25 cellular contexts compared by ENCODE assay signal in the genomic region with DNA sequence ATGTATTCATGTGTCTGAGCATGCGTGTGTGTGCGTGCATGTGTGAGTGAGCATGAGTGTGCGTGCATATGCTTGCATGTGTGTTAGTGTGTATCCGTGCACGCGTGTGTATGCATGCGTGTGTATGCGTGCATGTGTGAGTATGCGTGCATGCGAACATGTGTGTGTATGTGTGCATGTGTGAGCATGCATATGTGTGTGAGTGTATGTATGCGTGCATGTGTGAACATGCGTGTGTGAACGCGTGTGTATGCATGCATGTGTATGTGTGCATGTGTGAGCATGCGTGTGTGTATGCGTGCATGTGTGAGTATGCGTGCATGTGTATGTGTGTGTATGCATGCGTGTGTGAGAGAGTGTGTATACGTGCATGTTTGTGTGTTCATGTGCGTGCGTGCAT.
A peak's percentile ranks its signal among the peaks of the same experiment; 100 is the strongest.
DNase-seq lines count a peak whose midpoint lies in the region; ATAC-seq, FAIRE-seq and TF ChIP-seq lines count a peak whose summit lies in the region.
"Had no signal": no experiment of that assay in that cellular context is flagged by ENCODE, and none has a peak within 500 bp of the region (broad histone marks: within the 10 kb centered on the region; RNA-seq: fewer than 3 reads in every experiment).

No MANE protein-coding gene starts in this region.

- no peaks in the 10 kb centered on the region for H4K20me1 ChIP-seq in H9 (ENCODE audit: control insufficient read depth, insufficient read depth, insufficient read length)
- no peaks in the 10 kb centered on the region for H4K20me1 ChIP-seq in GM12878 (ENCODE audit: control insufficient read depth, insufficient read depth)
- H4K20me1 ChIP-seq: BLaER1 had no signal

- no peaks in the 10 kb centered on the region for H3K36me3 Mint-ChIP-seq in H9 (ENCODE audit: insufficient read depth in 1 of 3, low read depth in 3 of 3)
- H3K36me3 Mint-ChIP-seq: CD4-positive, CD25-positive, alpha-beta regulatory T cell; CD8-positive, alpha-beta memory T cell had no signal

- ATAC-seq in GM12878: no peak
- ATAC-seq in GM19035 (IDR thresholded peaks at IDR 0.05; ENCODE audit: unreplicated experiment): no peak
- ATAC-seq: HCT116 had no signal

- H2AK5ac ChIP-seq in H9 (ENCODE audit: insufficient read length, low read length) (no peak overlapping the region), mesenchymal stem cell (ENCODE audit: low read length, severe bottlenecking) (no peak overlapping the region)

- no peak overlapping the region for H3K4me3 Mint-ChIP-seq in H9
- H3K4me3 Mint-ChIP-seq: B cell; CD4-positive, CD25-positive, alpha-beta regulatory T cell; CD8-positive, alpha-beta memory T cell; HFFc6 had no signal

- H3K4me3 ChIP-seq in GM12878 (no peak overlapping the region), mesenchymal stem cell (ENCODE audit: insufficient read depth in 1 of 2, low read depth in 1 of 2, low read length in 2 of 2) (no peak overlapping the region)
- H3K4me3 ChIP-seq: BLaER1 had no signal

- H3K4me2 ChIP-seq in H9 (ENCODE audit: insufficient read depth, insufficient read length, low read length): no peak overlapping the region
- no peak overlapping the region for H3K4me2 ChIP-seq in GM12878 (ENCODE audit: control insufficient read depth, insufficient read depth)
- H3K4me2 ChIP-seq in mesenchymal stem cell (ENCODE audit: low read length, poor library complexity, severe bottlenecking): no peak overlapping the region
- H3K4me2 ChIP-seq: BLaER1 had no signal

- peaks cover 4% of the 10 kb centered on the region; the same call in 1 of the 2 replicates for H3K27me3 Mint-ChIP-seq in H9 (ENCODE audit: low read depth)
- H3K27me3 Mint-ChIP-seq: CD4-positive, CD25-positive, alpha-beta regulatory T cell had no signal

- H2AFZ ChIP-seq in H9 (ENCODE audit: low read length): no peak overlapping the region
- H2AFZ ChIP-seq in GM12878 (ENCODE audit: control insufficient read depth, low read depth, low read length): no peak overlapping the region
- H2AFZ ChIP-seq in mesenchymal stem cell (ENCODE audit: low read depth, low read length): no peak overlapping the region

- H3K23me2 ChIP-seq in H9 (ENCODE audit: insufficient read length, low read depth, low read length, poor library complexity, severe bottlenecking): no peaks in the 10 kb centered on the region

- no peaks in the 10 kb centered on the region for H3K36me3 ChIP-seq in GM12878 (ENCODE audit: control insufficient read depth in 2 of 2, insufficient read depth in 2 of 2, low read length in 1 of 2)
- no peaks in the 10 kb centered on the region for H3K36me3 ChIP-seq in mesenchymal stem cell (ENCODE audit: control insufficient read depth in 1 of 2, insufficient read depth in 2 of 2, low read depth in 1 of 2, low read length in 2 of 2)
- H3K36me3 ChIP-seq: BLaER1 had no signal

- H3K9me3 ChIP-seq in H9 (ENCODE audit: control insufficient read depth, low read depth, low read length) (no peaks in the 10 kb centered on the region), GM12878 (replicated peaks; ENCODE audit: control insufficient read depth, insufficient read depth, low read length) (no peaks in the 10 kb centered on the region; the same call in 2 of the 3 replicates), mesenchymal stem cell (ENCODE audit: control insufficient read depth, low read length) (no peaks in the 10 kb centered on the region)
- H3K9me3 ChIP-seq: BLaER1 had no signal

- no peak for TF ChIP-seq RAD21 in GM12878 (IDR thresholded peaks at IDR 0.05; ENCODE audit: insufficient read depth, low read depth, low read length)

- H3K79me2 ChIP-seq in H9 (ENCODE audit: insufficient read depth, low read length) (no peaks in the 10 kb centered on the region), GM12878 (ENCODE audit: control insufficient read depth, insufficient read depth, low read length) (no peaks in the 10 kb centered on the region)

- WGBS in H9 (ENCODE audit: extremely low coverage, insufficient read length, low lambda C conversion rate): no CpG with 5 or more reads among the region's 21 CpGs
- 86% methylated on average over 19 of the region's 21 CpGs for WGBS in GM12878 (ENCODE audit: insufficient coverage, insufficient replicate concordance, low lambda C conversion rate, missing lambda C conversion rate)
- WGBS in mesenchymal stem cell: 98% methylated on average over 21 of the region's 21 CpGs

- no peaks in the 10 kb centered on the region for H3K27me3 ChIP-seq in H9 (ENCODE audit: insufficient read depth, low read length)
- H3K27me3 ChIP-seq in GM12878 (replicated peaks in 1 of 2; ENCODE audit: control insufficient read depth in 2 of 2, insufficient read depth in 2 of 2, low read length in 1 of 2): no peaks in the 10 kb centered on the region
- H3K27me3 ChIP-seq in mesenchymal stem cell (ENCODE audit: control insufficient read depth in 1 of 2, insufficient read depth in 1 of 2, low read length in 2 of 2): no peaks in the 10 kb centered on the region
- H3K27me3 ChIP-seq: BLaER1 had no signal

- H3K27ac ChIP-seq in H9 (ENCODE audit: insufficient read length, low read depth, low read length): no peak overlapping the region
- H3K27ac ChIP-seq in GM12878 (ENCODE audit: control insufficient read depth, insufficient read depth): no peak overlapping the region
- H3K27ac ChIP-seq in mesenchymal stem cell (ENCODE audit: low read length, poor library complexity, severe bottlenecking): no peak overlapping the region
- H3K27ac ChIP-seq: 22Rv1, BLaER1, C4-2B had no signal

- DNase-seq in activated effector memory CD4-positive, alpha-beta T cell treated with anti-CD3 and anti-CD28 coated beads, Interleukin-2, amount 50 U/mL, for 16 hours: peak; percentile 31
- DNase-seq in activated effector memory CD4-positive, alpha-beta T cell treated with Interleukin-2 at 50 U/mL for 16 hours: no peak
- DNase-seq in H9 (no peak), GM12878 (ENCODE audit: low read depth, low spot score) (no peak), mesenchymal stem cell (no peak), NCI-H526 (lab: John Stamatoyannopoulos, UW) (no peak), HUDEP-2 (lab: John Stamatoyannopoulos, UW; ENCODE audit: unreplicated experiment in 76 of 76) (no peak)
- DNase-seq: CD4-positive, CD25-positive, alpha-beta regulatory T cell; CD8-positive, alpha-beta memory T cell; DMS 273 treated with DMSO at 0.1 percent for 48 hours; DMS79; EL; GDM1; GOT3; H7; HFFc6 had no signal

- H2BK15ac ChIP-seq in H9 (ENCODE audit: low read depth, low read length) (no peak overlapping the region), mesenchymal stem cell (ENCODE audit: low read depth, poor library complexity, severe bottlenecking) (no peak overlapping the region)

- no peak for FAIRE-seq in GM12878 (lab: Jason Lieb, UNC)
- FAIRE-seq: A204.1, D721Med, GM18507 had no signal

- no peaks in the 10 kb centered on the region; a peak in 1 of 5 replicates for H3K9me3 Mint-ChIP-seq in H9

- no peak overlapping the region for H3K4ac ChIP-seq in H9 (ENCODE audit: low read depth, low read length)
- no peak overlapping the region for H3K4ac ChIP-seq in mesenchymal stem cell (ENCODE audit: low read depth in 1 of 2, low read length in 2 of 2)

- no peak for TF ChIP-seq POLR2A in GM12878 (IDR thresholded peaks at IDR 0.05; ENCODE audit: low read depth, low read length)

- BruUV-seq in GM12878 (replicated peaks; lab: Mats Ljungman, UMichigan): no TSS peak

- SMC1A ChIA-PET in GM12878 (lab: Charles Lee; ENCODE audit: uncharacterized antibody, unreplicated experiment): no interaction called here

- H3K18ac ChIP-seq in H9 (ENCODE audit: insufficient read length, low read depth, low read length) (no peak overlapping the region), mesenchymal stem cell (ENCODE audit: low read depth in 1 of 2, low read length in 2 of 2) (no peak overlapping the region)

- H3K27ac Mint-ChIP-seq in H9: no peak overlapping the region
- H3K27ac Mint-ChIP-seq: B cell; CD4-positive, CD25-positive, alpha-beta regulatory T cell; CD8-positive, alpha-beta memory T cell; HFFc6 had no signal

- H3K4me1 ChIP-seq in H9 (ENCODE audit: insufficient read depth, low read length) (0 out of 2 replicates have a peak, but pooled peaks cover 4% of the 10 kb centered on the region), GM12878 (ENCODE audit: control insufficient read depth, insufficient read depth, low read length) (no peaks in the 10 kb centered on the region), mesenchymal stem cell (ENCODE audit: control insufficient read depth, insufficient read depth, low read depth, low read length) (no peaks in the 10 kb centered on the region)
- H3K4me1 ChIP-seq: BLaER1 had no signal

- POLR2A ChIA-PET in GM12878 (lab: Charles Lee): no interaction called here

- H4K5ac ChIP-seq in H9 (ENCODE audit: insufficient read length, low read depth, low read length): no peak overlapping the region

- H4K91ac ChIP-seq in H9 (ENCODE audit: insufficient read length, low read depth, low read length) (no peak overlapping the region), mesenchymal stem cell (ENCODE audit: low read length) (peak overlapping the region; percentile 0)

- TF ChIP-seq EP300 in GM12878 (IDR thresholded peaks at IDR 0.05; ENCODE audit: borderline replicate concordance in 1 of 2, control insufficient read depth in 1 of 2, low read depth in 2 of 2, low read length in 2 of 2): no peak

- no peak overlapping the region for H2BK120ac ChIP-seq in H9 (ENCODE audit: low read depth, low read length, poor library complexity, severe bottlenecking)
- H2BK120ac ChIP-seq in mesenchymal stem cell (ENCODE audit: low read depth, low read length): no peak overlapping the region

- intact Hi-C loops in GM12878 (cut with micrococcal nuclease; ENCODE audit: unreplicated experiment): no loop called here

- CTCF ChIA-PET in GM12878 (lab: Yijun Ruan, JAX): no interaction called here

- H3K9ac ChIP-seq in H9 (ENCODE audit: extremely low read depth, insufficient read length, low read length) (no peak overlapping the region), GM12878 (ENCODE audit: control insufficient read depth, insufficient read depth, low read length) (no peak overlapping the region), mesenchymal stem cell (ENCODE audit: low read length) (no peak overlapping the region)
- H3K9ac ChIP-seq: BLaER1 had no signal

- H4K8ac ChIP-seq in H9 (replicated peaks; ENCODE audit: insufficient read length, low read depth, low read length) (peak overlapping the region; percentile 14), mesenchymal stem cell (ENCODE audit: low read length) (no peak overlapping the region)

- RAD21 ChIA-PET in GM12878 (lab: Charles Lee; ENCODE audit: unreplicated experiment): no interaction called here

- H3K79me1 ChIP-seq in H9 (ENCODE audit: insufficient read depth, low read depth, low read length, poor library complexity, severe bottlenecking): no peaks in the 10 kb centered on the region
- H3K79me1 ChIP-seq in mesenchymal stem cell (replicated peaks; ENCODE audit: low read length, poor library complexity, severe bottlenecking): no peaks in the 10 kb centered on the region

- H3K23ac ChIP-seq in H9 (ENCODE audit: insufficient read length, low read depth, low read length) (peak overlapping the region; percentile 7), mesenchymal stem cell (ENCODE audit: low read length in 2 of 2) (no peak overlapping the region)

- no peak overlapping the region for H2BK20ac ChIP-seq in H9 (ENCODE audit: low read depth, low read length, poor library complexity, severe bottlenecking)

- peaks cover 2 to 3% of the 10 kb centered on the region in 2 experiments for H3K4me1 Mint-ChIP-seq in H9
- H3K4me1 Mint-ChIP-seq: B cell; CD4-positive, CD25-positive, alpha-beta regulatory T cell; CD8-positive, alpha-beta memory T cell had no signal

- no peak overlapping the region for H2BK5ac ChIP-seq in H9 (ENCODE audit: insufficient read length, low read length)
- H2BK5ac ChIP-seq in mesenchymal stem cell (ENCODE audit: low read depth, low read length, poor library complexity, severe bottlenecking): no peak overlapping the region

- no peak for TF ChIP-seq CTCF in H9 (conservative IDR thresholded peaks at IDR 0.05)
- no peak for TF ChIP-seq CTCF in GM12878 (IDR thresholded peaks at IDR 0.05 in 2 of 3, conservative IDR thresholded peaks at IDR 0.05 in 1 of 3; ENCODE audit: control insufficient read depth in 2 of 3, extremely low read depth in 1 of 3, insufficient read depth in 1 of 3, low read depth in 3 of 3, low read length in 3 of 3)

- H3K14ac ChIP-seq in H9 (ENCODE audit: insufficient read depth, low read length) (no peak overlapping the region; the same call in 1 of the 2 replicates), mesenchymal stem cell (ENCODE audit: low read length in 2 of 2) (peak overlapping the region in 1 of 2 experiments; percentile 10)

- H3K56ac ChIP-seq in H9 (ENCODE audit: insufficient read length, low read depth, low read length): no peak overlapping the region

- no peak overlapping the region for H2BK12ac ChIP-seq in H9 (ENCODE audit: insufficient read length, low read depth, low read length)
- no peak overlapping the region for H2BK12ac ChIP-seq in mesenchymal stem cell (ENCODE audit: low read length in 2 of 2)

- in situ Hi-C loops in GM12878 (cut with MboI): no loop called here

- H3T11ph ChIP-seq in H9 (ENCODE audit: low read length): no peak overlapping the region
